14 cellular contexts compared by ENCODE assay signal in genomic region chr19:7699422-7700127, GRCh38. TPM values are rescaled to one million over a fixed set of nuclear protein-coding genes. Genes with fewer than 3 reads are reported as not detected.
A peak's percentile ranks its signal among the peaks of the same experiment; 100 is the strongest.
DNase-seq lines count a peak whose midpoint lies in the region; ATAC-seq, FAIRE-seq and TF ChIP-seq lines count a peak whose summit lies in the region.
"Had no signal": no experiment of that assay in that cellular context is flagged by ENCODE, and none has a peak within 500 bp of the region (broad histone marks: within the 10 kb centered on the region; RNA-seq: fewer than 3 reads in every experiment).

No MANE protein-coding gene starts in this region.

- no peak overlapping the region for H3K4me3 Mint-ChIP-seq in stimulated activated naive B cell treated with anti-CD40 and anti-IgM and Interleukin-4, amounts not matched to agents 10 μg/mL and 1 μg/mL and 100 μg/mL, for 72 hours

- POLR2A ChIA-PET in GM12878 (lab: Charles Lee) = interaction anchor here (0.5 to 2.1 kb wide), 9 partner anchors 14 to 327 kb away, joined by 3 to 11 read pairs (median 3); partner anchors contain the start of gene TRAPPC5

- H3K4me1 Mint-ChIP-seq in stimulated activated naive B cell treated with anti-CD40 and anti-IgM and Interleukin-4, amounts not matched to agents 10 μg/mL and 1 μg/mL and 100 μg/mL, for 72 hours = peaks cover 49 to 91% of the 10 kb centered on the region in 2 donors

- peak in 1 of 2 experiments; percentile 34; a peak in 1 of 4 replicates for TF ChIP-seq EP300 in GM12878 (IDR thresholded peaks at IDR 0.05; ENCODE audit: borderline replicate concordance in 1 of 2, control insufficient read depth in 1 of 2, low read depth in 2 of 2, low read length in 2 of 2)

- BruUV-seq in GM12878 (replicated peaks; lab: Mats Ljungman, UMichigan) = TSS peak; percentile 95

- H3K27me3 ChIP-seq in GM12878 (replicated peaks in 1 of 2; ENCODE audit: control insufficient read depth in 2 of 2, insufficient read depth in 2 of 2, low read length in 1 of 2) (no peaks in the 10 kb centered on the region), left lung (peaks cover 0 to 44% of the 10 kb centered on the region in 2 donors)

- RAD21 ChIA-PET in GM12878 (lab: Charles Lee; ENCODE audit: unreplicated experiment) = interaction anchor here (0.8 to 2.9 kb wide), 7 partner anchors 9 to 244 kb away, joined by 3 to 19 read pairs (median 4); partner anchors contain the start of genes TIMM44 and TRAPPC5

- H3K27ac ChIP-seq in GM12878 (ENCODE audit: control insufficient read depth, insufficient read depth) (peak overlapping the region; percentile 94), left lung (no peak overlapping the region)
- H3K27ac ChIP-seq: heart left ventricle, sigmoid colon had no signal

- H3K4me3 ChIP-seq in GM12878 (peak overlapping the region; percentile 100), left lung (no peak overlapping the region)
- H3K4me3 ChIP-seq: heart left ventricle, sigmoid colon had no signal

- no peaks in the 10 kb centered on the region; the same call in 2 of the 3 replicates for H3K9me3 ChIP-seq in GM12878 (replicated peaks; ENCODE audit: control insufficient read depth, insufficient read depth, low read length)
- H3K9me3 ChIP-seq in left lung = no peaks in the 10 kb centered on the region
- H3K9me3 ChIP-seq: heart left ventricle, sigmoid colon had no signal

- H3K36me3 ChIP-seq in GM12878 (ENCODE audit: control insufficient read depth in 2 of 2, insufficient read depth in 2 of 2, low read length in 1 of 2) = peaks cover 6 to 14% of the 10 kb centered on the region in 2 experiments; a peak in 3 of 4 replicates
- H3K36me3 ChIP-seq in left lung = no peaks in the 10 kb centered on the region
- H3K36me3 ChIP-seq: heart left ventricle, sigmoid colon had no signal

- no peak for TF ChIP-seq RAD21 in GM12878 (IDR thresholded peaks at IDR 0.05; ENCODE audit: insufficient read depth, low read depth, low read length)

- CTCF ChIA-PET in GM12878 (lab: Yijun Ruan, JAX) = interaction anchor here (1.0 to 5.0 kb wide), 6 partner anchors 9 to 131 kb away, joined by 3 to 32 read pairs (median 5); partner anchors contain the start of gene TRAPPC5

- H3K4me1 ChIP-seq in GM12878 (ENCODE audit: control insufficient read depth, insufficient read depth, low read length) = peaks cover 47% of the 10 kb centered on the region
- H3K4me1 ChIP-seq in left lung = peaks cover 0 to 14% of the 10 kb centered on the region in 2 donors
- H3K4me1 ChIP-seq: sigmoid colon had no signal

- H3K79me2 ChIP-seq in GM12878 (ENCODE audit: control insufficient read depth, insufficient read depth, low read length) = peaks cover 65% of the 10 kb centered on the region

- FAIRE-seq in GM12878 (lab: Jason Lieb, UNC) = no peak

- H3K36me3 Mint-ChIP-seq in stimulated activated naive B cell treated with anti-CD40 and anti-IgM and Interleukin-4, amounts not matched to agents 10 μg/mL and 1 μg/mL and 100 μg/mL, for 72 hours = peaks cover 72 to 87% of the 10 kb centered on the region in 2 donors

- intact Hi-C loops in GM12878 (cut with micrococcal nuclease; ENCODE audit: unreplicated experiment) (loop anchor here (2.0 to 10.0 kb wide), 3 partner anchors 43 to 495 kb away; no protein-coding TSS in a partner anchor), left lung (cut with DNase I) (no loop called here)

- peaks cover 3 to 6% of the 10 kb centered on the region in 2 donors for H3K9me3 Mint-ChIP-seq in stimulated activated naive B cell treated with anti-CD40 and anti-IgM and Interleukin-4, amounts not matched to agents 10 μg/mL and 1 μg/mL and 100 μg/mL, for 72 hours

- H3K27me3 Mint-ChIP-seq in stimulated activated naive B cell treated with anti-CD40 and anti-IgM and Interleukin-4, amounts not matched to agents 10 μg/mL and 1 μg/mL and 100 μg/mL, for 72 hours = no peaks in the 10 kb centered on the region

- DNase-seq in activated T-cell treated with anti-CD3 and anti-CD28 coated beads for 24 hours (ENCODE audit: low read depth) (peak; percentile 35), NCI-H2171 (lab: John Stamatoyannopoulos, UW) (peak; percentile 14), GM12878 (ENCODE audit: low read depth, low spot score) (peak; percentile 73), HT-29 (ENCODE audit: low spot score) (no peak), left lung (no peak)
- DNase-seq in activated T-cell treated with anti-CD3 and anti-CD28 coated beads, Interleukin-2, amount 50 U/mL, for 1 hour = no peak
- peak; percentile 81 for DNase-seq in stimulated activated naive B cell treated with anti-CD40 and anti-IgM and Interleukin-4, amounts not matched to agents 10 μg/mL and 1 μg/mL and 100 μg/mL, for 72 hours
- DNase-seq: activated gamma-delta T cell treated with Interleukin-2 at 50 U/mL for 16 hours, heart left ventricle, KG1, NCI-H526, sigmoid colon had no signal

- in situ Hi-C loops in GM12878 (cut with MboI) = loop anchor here (10.0 kb wide), 2 partner anchors 515 to 1175 kb away; no protein-coding TSS in a partner anchor

- no peak overlapping the region for H2AFZ ChIP-seq in GM12878 (ENCODE audit: control insufficient read depth, low read depth, low read length)

- H3K27ac Mint-ChIP-seq in stimulated activated naive B cell treated with anti-CD40 and anti-IgM and Interleukin-4, amounts not matched to agents 10 μg/mL and 1 μg/mL and 100 μg/mL, for 72 hours = peak overlapping the region; percentile 99

- WGBS in GM12878 (ENCODE audit: insufficient coverage, insufficient replicate concordance, low lambda C conversion rate, missing lambda C conversion rate) = 13% methylated on average over 10 of the region's 10 CpGs

- H3K9ac ChIP-seq in GM12878 (ENCODE audit: control insufficient read depth, insufficient read depth, low read length) = peak overlapping the region; percentile 88

- no peaks in the 10 kb centered on the region for H4K20me1 ChIP-seq in GM12878 (ENCODE audit: control insufficient read depth, insufficient read depth)

- TF ChIP-seq CTCF in GM12878 (IDR thresholded peaks at IDR 0.05 in 2 of 3, conservative IDR thresholded peaks at IDR 0.05 in 1 of 3; ENCODE audit: control insufficient read depth in 2 of 3, extremely low read depth in 1 of 3, insufficient read depth in 1 of 3, low read depth in 3 of 3, low read length in 3 of 3) (no peak), left lung (IDR thresholded peaks at IDR 0.05) (no peak)

- TF ChIP-seq POLR2A in GM12878 (IDR thresholded peaks at IDR 0.05; ENCODE audit: low read depth, low read length) = peak; percentile 55; the same call in 1 of the 2 replicates

- SMC1A ChIA-PET in GM12878 (lab: Charles Lee; ENCODE audit: uncharacterized antibody, unreplicated experiment) = interaction anchor here (0.6 to 5.5 kb wide), 7 partner anchors 9 to 100 kb away, joined by 4 to 26 read pairs (median 4); partner anchors contain the start of gene TRAPPC5

- peak overlapping the region; percentile 97 for H3K4me2 ChIP-seq in GM12878 (ENCODE audit: control insufficient read depth, insufficient read depth)

- ATAC-seq in GM12878 (peak; percentile 40), GM21723 (IDR thresholded peaks at IDR 0.05; ENCODE audit: unreplicated experiment) (no peak), left lung (no peak)
- peak; percentile 39 to 46 for ATAC-seq in stimulated activated naive B cell treated with anti-CD40 and anti-IgM and Interleukin-4, amounts not matched to agents 10 μg/mL and 1 μg/mL and 100 μg/mL, for 72 hours (replicated peaks)
- ATAC-seq: heart left ventricle had no signal

RNA-seq across cellular contexts. Expression of gene FCER2, which starts 2.4 kb away (rescaled TPM):
- 564 and 607 TPM in 2 replicates for total RNA-seq in GM12878 (2013; cell fraction: nucleolus; rRNA removed)
- total RNA-seq in GM12878 (2014; rRNA removed) (351 and 365 TPM in 2 replicates), GM12878 (2014; rRNA removed; fragmentation: Illumina TruSeq; extraction: Trizol) (218 and 223 TPM in 2 replicates), GM12878 (2021) (359 and 362 TPM in 2 replicates), left lung (under 1 TPM; 0.58 to 0.73 TPM)
- 318 TPM for polyA plus RNA-seq in GM12878 (2011; ENCODE audit: low read depth)
- polyA plus RNA-seq in GM12878 (2011; rRNA removed) (170 and 363 TPM in 2 replicates), GM12878 (2014; fragmentation: Illumina TruSeq; extraction: Trizol) (155 and 247 TPM in 2 replicates), GM12878 (2014; fragmentation: Nextera tagmentation; extraction: Ambion mirVana) (10 to 100 TPM; 44.0 to 53.3 TPM), GM12878 (2014; rRNA removed) (424 and 451 TPM in 2 replicates), GM12878 (2016; fragmentation: Nextera tagmentation; extraction: Ambion mirVana) (100 to 1,000 TPM; 214 to 235 TPM)
- 431 and 568 TPM in 2 replicates for polyA plus RNA-seq in GM12878 (2011; cell fraction: cytosol; rRNA removed)
- 453 and 458 TPM in 2 replicates for polyA plus RNA-seq in GM12878 (2011; cell fraction: nucleus; rRNA removed)
- polyA plus RNA-seq in GM12878 (2012) = 547 and 639 TPM in 2 replicates
- 176 and 326 TPM in 2 replicates for polyA minus RNA-seq in GM12878 (2011; rRNA and poly(A)+ RNA removed)
- 118 and 125 TPM in 2 replicates for polyA minus RNA-seq in GM12878 (2011; cell fraction: cytosol; rRNA and poly(A)+ RNA removed)
- 98.0 and 111 TPM in 2 replicates for polyA minus RNA-seq in GM12878 (2011; cell fraction: nucleus; rRNA and poly(A)+ RNA removed)
- total RNA-seq in HT-29 (2014; rRNA removed; shearing (Covaris generic)) = not detected in 2 replicates
- total RNA-seq: dermis microvascular lymphatic vessel endothelial cell had no signal

RNA-seq across cellular contexts. Expression of gene TRAPPC5, which starts 18.9 kb away (rescaled TPM):
- total RNA-seq in GM12878 (2013; cell fraction: nucleolus; rRNA removed) = 23.6 and 30.6 TPM in 2 replicates
- total RNA-seq in GM12878 (2014; rRNA removed) = 139 and 157 TPM in 2 replicates
- total RNA-seq in GM12878 (2014; rRNA removed; fragmentation: Illumina TruSeq; extraction: Trizol) = 35.6 and 49.6 TPM in 2 replicates
- 168 and 181 TPM in 2 replicates for total RNA-seq in GM12878 (2021)
- polyA plus RNA-seq in GM12878 (2011; ENCODE audit: low read depth) = 30.0 TPM
- 20.7 and 58.1 TPM in 2 replicates for polyA plus RNA-seq in GM12878 (2011; rRNA removed)
- 26.7 and 76.7 TPM in 2 replicates for polyA plus RNA-seq in GM12878 (2011; cell fraction: cytosol; rRNA removed)
- 40.0 and 59.6 TPM in 2 replicates for polyA plus RNA-seq in GM12878 (2011; cell fraction: nucleus; rRNA removed)
- 129 and 198 TPM in 2 replicates for polyA plus RNA-seq in GM12878 (2012)
- 0.78 and 7.1 TPM in 2 replicates for polyA plus RNA-seq in GM12878 (2014; fragmentation: Illumina TruSeq; extraction: Trizol)
- 10 to 100 TPM in 1 of 2 experiments, 1 to 10 TPM in 1; 4.2 to 22.5 TPM for polyA plus RNA-seq in GM12878 (2014; fragmentation: Nextera tagmentation; extraction: Ambion mirVana)
- 120 and 182 TPM in 2 replicates for polyA plus RNA-seq in GM12878 (2014; rRNA removed)
- 100 to 1,000 TPM; 197 to 210 TPM for polyA plus RNA-seq in GM12878 (2016; fragmentation: Nextera tagmentation; extraction: Ambion mirVana)
- polyA minus RNA-seq in GM12878 (2011; rRNA and poly(A)+ RNA removed) = 60.6 and 61.7 TPM in 2 replicates
- polyA minus RNA-seq in GM12878 (2011; cell fraction: cytosol; rRNA and poly(A)+ RNA removed) = 34.7 and 43.8 TPM in 2 replicates
- 5.2 and 20.9 TPM in 2 replicates for polyA minus RNA-seq in GM12878 (2011; cell fraction: nucleus; rRNA and poly(A)+ RNA removed)
- total RNA-seq in HT-29 (2014; rRNA removed; shearing (Covaris generic)) = 112 and 113 TPM in 2 replicates
- 100 to 1,000 TPM; 105 to 106 TPM for total RNA-seq in left lung

RNA-seq across cellular contexts. Expression of gene MCEMP1, which starts 22.7 kb away (rescaled TPM):
- total RNA-seq in GM12878 (2013; cell fraction: nucleolus; rRNA removed) = not detected in 2 replicates
- 0.16 and 0.23 TPM in 2 replicates for total RNA-seq in GM12878 (2014; rRNA removed)
- total RNA-seq in GM12878 (2014; rRNA removed; fragmentation: Illumina TruSeq; extraction: Trizol) = 0.13 TPM in 1 of 2 replicates, not detected in the other
- total RNA-seq in GM12878 (2021) = 0.26 and 0.48 TPM in 2 replicates
- not detected for polyA plus RNA-seq in GM12878 (2011; ENCODE audit: low read depth)
- polyA plus RNA-seq in GM12878 (2011; rRNA removed) = 0.08 TPM in 1 of 2 replicates, not detected in the other
- 0.08 and 0.25 TPM in 2 replicates for polyA plus RNA-seq in GM12878 (2011; cell fraction: cytosol; rRNA removed)
- polyA plus RNA-seq in GM12878 (2011; cell fraction: nucleus; rRNA removed) = 0.10 and 0.23 TPM in 2 replicates
- polyA plus RNA-seq in GM12878 (2012) = not detected in 2 replicates
- polyA plus RNA-seq in GM12878 (2014; fragmentation: Illumina TruSeq; extraction: Trizol) = 0.37 TPM in 1 of 2 replicates, not detected in the other
- polyA plus RNA-seq in GM12878 (2014; fragmentation: Nextera tagmentation; extraction: Ambion mirVana) = under 1 TPM; 0.26 to 0.55 TPM
- 0.26 and 0.33 TPM in 2 replicates for polyA plus RNA-seq in GM12878 (2014; rRNA removed)
- polyA plus RNA-seq in GM12878 (2016; fragmentation: Nextera tagmentation; extraction: Ambion mirVana) = under 1 TPM in 1 of 2 experiments, not detected in 1; 0.09 TPM
- polyA minus RNA-seq in GM12878 (2011; rRNA and poly(A)+ RNA removed) = 0.72 TPM in 1 of 2 replicates, not detected in the other
- not detected in 2 replicates for polyA minus RNA-seq in GM12878 (2011; cell fraction: cytosol; rRNA and poly(A)+ RNA removed)
- not detected in 2 replicates for polyA minus RNA-seq in GM12878 (2011; cell fraction: nucleus; rRNA and poly(A)+ RNA removed)
- not detected in 2 replicates for total RNA-seq in HT-29 (2014; rRNA removed; shearing (Covaris generic))
- 100 to 1,000 TPM in 1 of 2 donors, 10 to 100 TPM in 1; 26.4 to 112 TPM for total RNA-seq in left lung
- total RNA-seq: dermis microvascular lymphatic vessel endothelial cell had no signal

RNA-seq across cellular contexts. Expression of gene RETN, which starts 30.7 kb away (rescaled TPM):
- total RNA-seq in GM12878 (2013; cell fraction: nucleolus; rRNA removed) = not detected in 2 replicates
- total RNA-seq in GM12878 (2014; rRNA removed) (not detected in 2 replicates), GM12878 (2014; rRNA removed; fragmentation: Illumina TruSeq; extraction: Trizol) (not detected in 2 replicates), GM12878 (2021) (not detected in 2 replicates), left lung (10 to 100 TPM in 1 of 2 donors, 1 to 10 TPM in 1; 3.6 to 22.4 TPM)
- polyA plus RNA-seq in GM12878 (2011; ENCODE audit: low read depth) = not detected
- polyA plus RNA-seq in GM12878 (2011; rRNA removed) (not detected in 2 replicates), GM12878 (2014; fragmentation: Illumina TruSeq; extraction: Trizol) (0.26 TPM in 1 of 2 replicates, not detected in the other), GM12878 (2014; fragmentation: Nextera tagmentation; extraction: Ambion mirVana) (not detected), GM12878 (2014; rRNA removed) (not detected in 2 replicates), GM12878 (2016; fragmentation: Nextera tagmentation; extraction: Ambion mirVana) (not detected)
- not detected in 2 replicates for polyA plus RNA-seq in GM12878 (2011; cell fraction: cytosol; rRNA removed)
- not detected in 2 replicates for polyA plus RNA-seq in GM12878 (2011; cell fraction: nucleus; rRNA removed)
- polyA plus RNA-seq in GM12878 (2012) = not detected in 2 replicates
- polyA minus RNA-seq in GM12878 (2011; rRNA and poly(A)+ RNA removed) = not detected in 2 replicates
- not detected in 2 replicates for polyA minus RNA-seq in GM12878 (2011; cell fraction: cytosol; rRNA and poly(A)+ RNA removed)
- not detected in 2 replicates for polyA minus RNA-seq in GM12878 (2011; cell fraction: nucleus; rRNA and poly(A)+ RNA removed)
- not detected in 2 replicates for total RNA-seq in HT-29 (2014; rRNA removed; shearing (Covaris generic))
- total RNA-seq: dermis microvascular lymphatic vessel endothelial cell, sigmoid colon had no signal

RNA-seq across cellular contexts. Expression of gene CLEC4G, which starts 32.3 kb away (rescaled TPM):
- total RNA-seq in GM12878 (2013; cell fraction: nucleolus; rRNA removed) = not detected in 2 replicates
- not detected in 2 replicates for total RNA-seq in GM12878 (2014; rRNA removed)
- total RNA-seq in GM12878 (2014; rRNA removed; fragmentation: Illumina TruSeq; extraction: Trizol) = not detected in 2 replicates
- total RNA-seq in GM12878 (2021) = not detected in 2 replicates
- polyA plus RNA-seq in GM12878 (2011; ENCODE audit: low read depth) = not detected
- polyA plus RNA-seq in GM12878 (2011; rRNA removed) = not detected in 2 replicates
- polyA plus RNA-seq in GM12878 (2011; cell fraction: cytosol; rRNA removed) = 0.05 and 0.09 TPM in 2 replicates
- polyA plus RNA-seq in GM12878 (2011; cell fraction: nucleus; rRNA removed) = not detected in 2 replicates
- polyA plus RNA-seq in GM12878 (2012) = not detected in 2 replicates
- polyA plus RNA-seq in GM12878 (2014; fragmentation: Illumina TruSeq; extraction: Trizol) = 0.04 TPM in 1 of 2 replicates, not detected in the other
- polyA plus RNA-seq in GM12878 (2014; fragmentation: Nextera tagmentation; extraction: Ambion mirVana) = not detected
- not detected in 2 replicates for polyA plus RNA-seq in GM12878 (2014; rRNA removed)
- not detected for polyA plus RNA-seq in GM12878 (2016; fragmentation: Nextera tagmentation; extraction: Ambion mirVana)
- not detected in 2 replicates for polyA minus RNA-seq in GM12878 (2011; rRNA and poly(A)+ RNA removed)
- polyA minus RNA-seq in GM12878 (2011; cell fraction: cytosol; rRNA and poly(A)+ RNA removed) = not detected in 2 replicates
- not detected in 2 replicates for polyA minus RNA-seq in GM12878 (2011; cell fraction: nucleus; rRNA and poly(A)+ RNA removed)
- total RNA-seq in HT-29 (2014; rRNA removed; shearing (Covaris generic)) = not detected in 2 replicates
- total RNA-seq in left lung = 1 to 10 TPM; 2.1 to 2.2 TPM
- total RNA-seq: dermis microvascular lymphatic vessel endothelial cell had no signal

Comparison
In these comparisons a context has a peak if more than half of its experiments do, and no peak if none do; other contexts are left out.
1. DNase-seq: peak in activated T-cell treated with anti-CD3 and anti-CD28 coated beads for 24 hours (single experiment), NCI-H2171 (single experiment), GM12878 (single experiment) and stimulated activated naive B cell treated with anti-CD40 and anti-IgM and Interleukin-4, amounts not matched to agents 10 μg/mL and 1 μg/mL and 100 μg/mL, for 72 hours (single experiment); none in activated T-cell treated with anti-CD3 and anti-CD28 coated beads, Interleukin-2, amount 50 U/mL, for 1 hour (single experiment), HT-29 (single experiment) and left lung (0 of 2).
2. ATAC-seq: peak in GM12878 (single experiment) and stimulated activated naive B cell treated with anti-CD40 and anti-IgM and Interleukin-4, amounts not matched to agents 10 μg/mL and 1 μg/mL and 100 μg/mL, for 72 hours (2 of 2); none in GM21723 (single experiment) and left lung (single experiment).
3. RNA of gene FCER2, which starts 2.4 kb away (total RNA-seq): 218 to 607 TPM in GM12878; 0.58 to 0.73 TPM in left lung and not detected in HT-29; every median in the first group is over 100 times any median in the second.
4. RNA of gene MCEMP1, which starts 22.7 kb away (total RNA-seq): 26.4 to 112 TPM in left lung; 0.13 to 0.48 TPM in GM12878 and not detected in HT-29; every median in the first group is over 10 times any median in the second.